13 cellular contexts compared by ENCODE assay signal in genomic region chr11:43988040-43988793, GRCh38. TPM values are rescaled to one million over a fixed set of nuclear protein-coding genes. Genes with fewer than 3 reads are reported as not detected.
A peak's percentile ranks its signal among the peaks of the same experiment; 100 is the strongest.
DNase-seq lines count a peak whose midpoint lies in the region; ATAC-seq and TF ChIP-seq lines count a peak whose summit lies in the region.
"Had no signal": no experiment of that assay in that cellular context is flagged by ENCODE, and none has a peak within 500 bp of the region (broad histone marks: within the 10 kb centered on the region; RNA-seq: fewer than 3 reads in every experiment).

No MANE protein-coding gene starts in this region.

- peaks cover 42% of the 10 kb centered on the region for H3K27me3 Mint-ChIP-seq in T-helper 17 cell
- H3K27me3 Mint-ChIP-seq: CD4-positive, CD25-positive, alpha-beta regulatory T cell had no signal

- no peak overlapping the region for H3K4me3 Mint-ChIP-seq in T-helper 17 cell
- H3K4me3 Mint-ChIP-seq: CD4-positive, CD25-positive, alpha-beta regulatory T cell; naive B cell; T-helper 2 cell treated with Interferon-gamma antibody and Interleukin-4, amounts not matched to agents 5 μg/mL and 100 μg/mL, for 36 hours had no signal

- peaks cover 8% of the 10 kb centered on the region for H3K4me1 Mint-ChIP-seq in T-helper 17 cell

- no peak for DNase-seq in BJ (ENCODE audit: low read depth)
- peak; percentile 36 for DNase-seq in RPMI7951 (ENCODE audit: low read depth)
- peak; percentile 21 for DNase-seq in fibroblast of villous mesenchyme (ENCODE audit: low read depth)
- no peak for DNase-seq in T-helper 17 cell
- DNase-seq in NCI-H1436 (lab: John Stamatoyannopoulos, UW), result no peak
- DNase-seq: CD4-positive, CD25-positive, alpha-beta regulatory T cell; naive B cell; NCI-H2171 had no signal

- ATAC-seq in T-helper 17 cell, result no peak
- no peak for ATAC-seq in GM21528 (IDR thresholded peaks at IDR 0.05; ENCODE audit: low FRiP score, unreplicated experiment)
- no peak for ATAC-seq in GM19455 (IDR thresholded peaks at IDR 0.05; ENCODE audit: unreplicated experiment)

- H3K4me3 ChIP-seq in BJ (ENCODE audit: low read depth, low read length) (no peak overlapping the region), fibroblast of villous mesenchyme (ENCODE audit: low read depth, low read length) (no peak overlapping the region), rectal smooth muscle tissue (ENCODE audit: low read length) (no peak overlapping the region)

- H3K36me3 ChIP-seq in BJ (ENCODE audit: control insufficient read depth, insufficient read depth, low read length) (no peaks in the 10 kb centered on the region), rectal smooth muscle tissue (ENCODE audit: control insufficient read depth, insufficient read depth, low read length) (no peaks in the 10 kb centered on the region)

- H3K9ac ChIP-seq in rectal smooth muscle tissue (ENCODE audit: low read length), result no peak overlapping the region

- H3K27me3 ChIP-seq in BJ (ENCODE audit: control insufficient read depth, insufficient read depth, low read length) (peaks cover 5% of the 10 kb centered on the region), rectal smooth muscle tissue (ENCODE audit: control insufficient read depth, insufficient read depth, low read length) (no peaks in the 10 kb centered on the region)

- peak; percentile 49 for TF ChIP-seq CTCF in BJ (IDR thresholded peaks at IDR 0.05; ENCODE audit: insufficient read depth, low read depth, low read length)
- peak; percentile 42 for TF ChIP-seq CTCF in fibroblast of villous mesenchyme (IDR thresholded peaks at IDR 0.05; ENCODE audit: insufficient read depth, low read depth, low read length)

- CTCF ChIA-PET in BJ (lab: Yijun Ruan, JAX), result interaction anchor here (0.8 to 1.4 kb wide), 6 partner anchors 9 to 98 kb away, joined by 3 to 5 read pairs (median 4); no protein-coding TSS in a partner anchor

- no peaks in the 10 kb centered on the region for H3K36me3 Mint-ChIP-seq in T-helper 17 cell (ENCODE audit: low read depth)
- H3K36me3 Mint-ChIP-seq: CD4-positive, CD25-positive, alpha-beta regulatory T cell; naive B cell had no signal

- no peaks in the 10 kb centered on the region for H3K9me3 ChIP-seq in T-helper 17 cell (ENCODE audit: control insufficient read depth, low read length, poor library complexity, severe bottlenecking)

- POLR2A ChIA-PET in BJ (lab: Charles Lee), result no interaction called here

- peak overlapping the region; percentile 73 for H3K27ac ChIP-seq in rectal smooth muscle tissue (ENCODE audit: low read depth, low read length)

- H3K27ac Mint-ChIP-seq in T-helper 17 cell, result no peak overlapping the region
- H3K27ac Mint-ChIP-seq: CD4-positive, CD25-positive, alpha-beta regulatory T cell; naive B cell; T-helper 2 cell treated with Interferon-gamma antibody and Interleukin-4, amounts not matched to agents 5 μg/mL and 100 μg/mL, for 36 hours had no signal

- peaks cover 12% of the 10 kb centered on the region for H3K4me1 ChIP-seq in rectal smooth muscle tissue (ENCODE audit: control insufficient read depth, insufficient read depth, low read length)

RNA-seq across cellular contexts. Expression of gene C11orf96, which starts 45.8 kb away (rescaled TPM):
- polyA plus RNA-seq in BJ (2011; rRNA removed), result 0.28 and 0.36 TPM in 2 replicates
- polyA minus RNA-seq in BJ (2011; rRNA and poly(A)+ RNA removed), result not detected in 2 replicates
- total RNA-seq in RPMI7951 (2014; rRNA removed; shearing (Covaris generic)), result 0.49 and 0.60 TPM in 2 replicates
- total RNA-seq in fibroblast of villous mesenchyme (13.2 and 17.3 TPM in 2 replicates), T-helper 17 cell (under 1 TPM in 1 of 2 donors, not detected in 1; 0.34 TPM)
- polyA plus RNA-seq: CD4-positive, CD25-positive, alpha-beta regulatory T cell had no signal

RNA-seq across cellular contexts. Expression of gene ACCSL, which starts 59.6 kb away (rescaled TPM):
- 0.04 TPM in 1 of 2 replicates, not detected in the other for polyA plus RNA-seq in BJ (2011; rRNA removed)
- polyA minus RNA-seq in BJ (2011; rRNA and poly(A)+ RNA removed), result not detected in 2 replicates
- total RNA-seq in RPMI7951 (2014; rRNA removed; shearing (Covaris generic)), result not detected in 2 replicates
- total RNA-seq in fibroblast of villous mesenchyme, result under 0.01 TPM in 1 of 2 replicates, not detected in the other
- under 1 TPM; 0.15 to 0.78 TPM for total RNA-seq in T-helper 17 cell
- total RNA-seq: CD4-positive, CD25-positive, alpha-beta regulatory T cell; endothelial cell of umbilical vein had no signal
- polyA plus RNA-seq: CD4-positive, CD25-positive, alpha-beta regulatory T cell; endothelial cell of umbilical vein had no signal

Comparison
In these comparisons a context has a peak if more than half of its experiments do, and no peak if none do; other contexts are left out.
1. DNase-seq: peak in RPMI7951 (single experiment) and fibroblast of villous mesenchyme (single experiment); none in BJ (single experiment), T-helper 17 cell (0 of 3) and NCI-H1436 (single experiment).